8 cellular contexts compared by ENCODE assay signal in genomic region chr6:75243333-75244062, GRCh38. TPM values are rescaled to one million over a fixed set of nuclear protein-coding genes. Genes with fewer than 3 reads are reported as not detected.
DNase-seq lines count a peak whose midpoint lies in the region; ATAC-seq and TF ChIP-seq lines count a peak whose summit lies in the region.

Gene COX7A2 (minus strand): TSS chr6:75243801. CDS start chr6:75243734, 67 bp downstream.

- peaks cover 31% of the 10 kb centered on the region for H3K4me1 Mint-ChIP-seq in osteocyte (ENCODE audit: unreplicated experiment)

- ATAC-seq in HG02759 (IDR thresholded peaks at IDR 0.05; ENCODE audit: unreplicated experiment), result peak; percentile 95

- H3K4me1 ChIP-seq in thymus (ENCODE audit: control insufficient read depth, insufficient read depth, low read length), result no peaks in the 10 kb centered on the region

- H3K4me3 Mint-ChIP-seq in osteocyte (ENCODE audit: unreplicated experiment), result peak within 1 kb of the TSS; percentile 97

- no peaks in the 10 kb centered on the region for H3K27me3 Mint-ChIP-seq in osteocyte (ENCODE audit: unreplicated experiment)

- H3K27me3 ChIP-seq in thymus (ENCODE audit: control insufficient read depth, insufficient read depth), result no peaks in the 10 kb centered on the region

- intact Hi-C loops in head of caudate nucleus (cut with DNase I), result no loop called here

- peak within 1 kb of the TSS; percentile 98 for H3K27ac Mint-ChIP-seq in osteocyte (ENCODE audit: unreplicated experiment)

- TF ChIP-seq CTCF in GM12864 (IDR thresholded peaks at IDR 0.05; ENCODE audit: low read depth, low read length, missing control alignments), result no peak
- no peak for TF ChIP-seq CTCF in osteocyte (IDR thresholded peaks at IDR 0.05)

- H3K9me3 ChIP-seq in thymus (ENCODE audit: control insufficient read depth), result no peaks in the 10 kb centered on the region

- peak within 1 kb of the TSS; percentile 92 for H3K27ac ChIP-seq in thymus (ENCODE audit: low read depth)

- peaks cover 6% of the 10 kb centered on the region for H3K36me3 ChIP-seq in thymus (ENCODE audit: control insufficient read depth, insufficient read depth)

- peak within 1 kb of the TSS; percentile 95 for H3K4me3 ChIP-seq in GM12864 (ENCODE audit: low read depth, low read length)
- H3K4me3 ChIP-seq in thymus (ENCODE audit: low read length), result peak within 1 kb of the TSS; percentile 83

- under 1% methylated on average over 36 of the region's 36 CpGs for WGBS in thymus

- H3K9me3 Mint-ChIP-seq in osteocyte (ENCODE audit: unreplicated experiment), result no peaks in the 10 kb centered on the region

- DNase-seq in GM12864 (ENCODE audit: low read depth), result peak; percentile 96
- peak; percentile 92 to 97 (median 97) for DNase-seq in NCI-H1417 (lab: John Stamatoyannopoulos, UW)
- peak; percentile 91 to 99 for DNase-seq in SW 1271 (lab: John Stamatoyannopoulos, UW)
- peak; percentile 58 for DNase-seq in activated naive CD8-positive, alpha-beta T cell treated with anti-CD3 and anti-CD28 coated beads, Interleukin-2, amount 50 U/mL, for 16 hours (ENCODE audit: low read depth, low spot score)
- peak; percentile 86 to 98 (median 95) for DNase-seq in head of caudate nucleus
- peak; percentile 94 for DNase-seq in osteocyte (ENCODE audit: extremely low spot score, unreplicated experiment)

- peaks cover 24% of the 10 kb centered on the region for H3K36me3 Mint-ChIP-seq in osteocyte (ENCODE audit: unreplicated experiment)

RNA-seq across cellular contexts. Expression of gene COX7A2, which starts in this region (rescaled TPM):
- 253 and 267 TPM in 2 replicates for total RNA-seq in osteocyte
- 422 TPM for polyA plus RNA-seq in thymus

Comparison
In these comparisons a context has a peak if more than half of its experiments do, and no peak if none do; other contexts are left out.
1. Peak in every context shown above with its lines: DNase-seq, ATAC-seq, H3K4me3 ChIP-seq and H3K27ac ChIP-seq.